9 cellular contexts compared by ENCODE assay signal in the genomic region with DNA sequence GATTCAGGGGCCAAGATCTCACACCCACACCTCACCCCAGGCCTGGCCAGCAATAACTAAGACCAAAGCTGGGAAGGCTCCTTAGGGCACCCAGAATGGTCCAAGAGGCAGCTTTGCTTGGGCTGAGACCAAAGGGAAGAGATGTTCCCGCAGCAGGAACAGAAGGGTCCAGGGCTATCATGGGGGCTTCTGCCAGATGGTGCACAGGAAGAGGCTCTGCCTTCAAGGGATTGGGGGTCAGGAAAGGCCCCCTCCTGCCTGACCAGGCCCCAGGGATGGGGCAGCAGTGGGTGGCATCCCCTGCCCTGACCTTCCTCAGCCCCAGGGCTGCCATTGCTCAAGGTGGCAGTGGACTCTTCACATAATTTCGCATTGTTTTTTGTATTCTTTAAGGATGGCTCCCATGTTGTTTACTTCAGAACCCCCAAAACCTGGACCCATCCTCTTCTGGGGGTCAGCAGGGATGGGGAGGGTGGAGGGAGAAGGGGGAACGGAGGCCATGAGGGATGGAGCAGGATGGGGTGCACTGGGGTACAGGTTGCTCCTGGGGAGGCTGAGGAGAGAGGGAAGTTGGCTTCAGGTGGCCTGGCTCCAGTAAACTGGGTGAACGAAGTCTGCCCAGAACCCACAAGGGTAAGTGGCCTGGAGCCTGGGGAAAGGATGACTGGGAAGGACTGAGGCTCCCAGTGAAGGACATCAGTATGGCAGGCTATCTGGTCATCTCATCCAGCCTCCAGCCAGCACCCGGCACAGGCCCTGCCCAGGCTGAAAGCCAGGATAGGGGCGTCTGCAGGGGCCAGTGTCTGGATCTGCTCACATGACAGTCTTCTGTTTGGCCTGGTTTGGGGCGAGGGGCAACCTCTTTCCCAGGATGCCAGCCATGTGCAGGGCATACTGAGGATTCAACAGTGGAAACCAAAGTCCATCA. TPM values are rescaled to one million over a fixed set of nuclear protein-coding genes. Genes with fewer than 3 reads are reported as not detected.
DNase-seq lines count a peak whose midpoint lies in the region; ATAC-seq, FAIRE-seq and TF ChIP-seq lines count a peak whose summit lies in the region.
"Had no signal": no experiment of that assay in that cellular context is flagged by ENCODE, and none has a peak within 500 bp of the region (broad histone marks: within the 10 kb centered on the region; RNA-seq: fewer than 3 reads in every experiment).

No MANE protein-coding gene starts in this region.

- H3K4me1 ChIP-seq in H1 (replicated peaks in 1 of 4; ENCODE audit: control insufficient read depth in 3 of 4, insufficient read depth in 4 of 4, low read length in 3 of 4) = peaks cover 3 to 48% (median 31%) of the 10 kb centered on the region in 4 experiments
- H3K4me1 ChIP-seq in gastrocnemius medialis = peaks cover 37 to 48% of the 10 kb centered on the region in 2 donors

- H3K79me1 ChIP-seq in H1 (ENCODE audit: low read depth, low read length) = peaks cover 8% of the 10 kb centered on the region; the same call in 1 of the 2 replicates

- H3K9me3 ChIP-seq in H1 (ENCODE audit: insufficient read depth in 2 of 2, low read depth in 1 of 2, low read length in 1 of 2) (no peaks in the 10 kb centered on the region), gastrocnemius medialis (no peaks in the 10 kb centered on the region)

- TF ChIP-seq EP300 in H1 (IDR thresholded peaks at IDR 0.05; ENCODE audit: borderline replicate concordance in 1 of 2, low read depth in 2 of 2, low read length in 2 of 2) = no peak

- no peak overlapping the region for H2AFZ ChIP-seq in H1 (ENCODE audit: low read length)

- peak overlapping the region; percentile 99 for H3K18ac ChIP-seq in H1 (ENCODE audit: extremely low read depth, low read length)

- peak overlapping the region; percentile 71 for H3K56ac ChIP-seq in H1 (replicated peaks; ENCODE audit: insufficient read length, low read depth, low read length)

- H3K79me2 ChIP-seq in H1 (ENCODE audit: control insufficient read depth in 1 of 2, insufficient read depth in 2 of 2, low read length in 2 of 2) = peaks cover 8 to 21% of the 10 kb centered on the region in 2 experiments; a peak in 3 of 4 replicates

- peak overlapping the region; percentile 75; the same call in 1 of the 2 replicates for H4K8ac ChIP-seq in H1 (ENCODE audit: extremely low read depth, insufficient read depth, low read length)

- CTCF ChIA-PET in H1 (lab: Charles Lee; ENCODE audit: partially characterized antibody) = interaction anchor here (0.9 to 2.3 kb wide), 6 partner anchors 8 to 359 kb away, joined by 4 to 24 read pairs (median 6); no protein-coding TSS in a partner anchor

- no peak overlapping the region for H3K23ac ChIP-seq in H1 (ENCODE audit: insufficient read length)

- TF ChIP-seq POLR2A in GM15510 (IDR thresholded peaks at IDR 0.05; ENCODE audit: borderline replicate concordance, extremely low read depth, insufficient read length) (peak; percentile 4), H1 (IDR thresholded peaks at IDR 0.05; ENCODE audit: control extremely low read depth in 1 of 2, low read depth in 2 of 2, low read length in 2 of 2) (no peak), gastrocnemius medialis (IDR thresholded peaks at IDR 0.05) (no peak)

- DNase-seq in H1 (ENCODE audit: low read depth in 1 of 2, low spot score in 2 of 2) = no peak
- DNase-seq in gastrocnemius medialis = no peak
- DNase-seq in effector CD8-positive, alpha-beta T cell (lab: John Stamatoyannopoulos, UW) = no peak
- no peak for DNase-seq in SK-N-DZ (ENCODE audit: low spot score)
- no peak for DNase-seq in glomerular visceral epithelial cell (ENCODE audit: extremely low spot score)
- no peak for DNase-seq in T1000 (lab: John Stamatoyannopoulos, UW)

- H2BK15ac ChIP-seq in H1 (ENCODE audit: low read length) = peak overlapping the region; percentile 36; the same call in 1 of the 2 replicates

- H3K27ac ChIP-seq in H1 (ENCODE audit: low read depth, low read length) (peak overlapping the region; percentile 83), gastrocnemius medialis (peak overlapping the region; percentile 47 to 99 (median 94))

- peak overlapping the region; percentile 98 for H2BK5ac ChIP-seq in H1 (ENCODE audit: low read depth, low read length)

- peak overlapping the region; percentile 81 to 99 for H3K4me2 ChIP-seq in H1 (ENCODE audit: insufficient read depth in 1 of 2, low read depth in 2 of 2, low read length in 2 of 2)

- H4K20me1 ChIP-seq in H1 (replicated peaks in 1 of 2; ENCODE audit: control insufficient read depth in 1 of 2, insufficient read depth in 2 of 2, low read length in 2 of 2) = peaks cover 7 to 9% of the 10 kb centered on the region in 2 experiments

- WGBS in H1 (ENCODE audit: extremely low coverage in 1 of 2, insufficient coverage in 1 of 2, insufficient read length in 1 of 2, insufficient replicate concordance in 2 of 2, low coverage in 1 of 2, low lambda C conversion rate in 2 of 2, missing lambda C conversion rate in 1 of 2), 2 experiments = 80% methylated on average over 7 of the region's 7 CpGs; no CpG with 5 or more reads in 1 of the 2 experiments

- H3K14ac ChIP-seq in H1 (ENCODE audit: insufficient read length) = no peak overlapping the region

- peak overlapping the region; percentile 97 for H2BK120ac ChIP-seq in H1 (replicated peaks; ENCODE audit: low read depth, low read length)

- peak overlapping the region; percentile 98; the same call in 1 of the 2 replicates for H2BK12ac ChIP-seq in H1 (ENCODE audit: low read depth, low read length)

- H2AK5ac ChIP-seq in H1 (ENCODE audit: low read depth, low read length) = peak overlapping the region; percentile 95; the same call in 1 of the 2 replicates

- no peak for ATAC-seq in gastrocnemius medialis

- POLR2A ChIA-PET in H1 (lab: Charles Lee; ENCODE audit: partially characterized antibody) = interaction anchor here (0.6 to 2.6 kb wide), 18 partner anchors 8 to 451 kb away, joined by 3 to 17 read pairs (median 4); no protein-coding TSS in a partner anchor

- peak overlapping the region; percentile 92 for H3K4ac ChIP-seq in H1 (replicated peaks; ENCODE audit: insufficient read length, low read depth, low read length)

- no peak overlapping the region; a peak in 1 of 7 replicates for H3K9ac ChIP-seq in H1 (replicated peaks in 1 of 4; ENCODE audit: extremely low read depth in 1 of 4, low read depth in 3 of 4, low read length in 3 of 4)

- H3K27me3 ChIP-seq in H1 (replicated peaks in 1 of 4; ENCODE audit: control insufficient read depth in 3 of 4, extremely low read depth in 1 of 4, insufficient read depth in 3 of 4, low read length in 3 of 4) = no peaks in the 10 kb centered on the region
- H3K27me3 ChIP-seq in gastrocnemius medialis = no peaks in the 10 kb centered on the region

- intact Hi-C loops in gastrocnemius medialis (cut with DNase I; ENCODE audit: low total_unique reads) = no loop called here

- peak overlapping the region; percentile 96 for H4K5ac ChIP-seq in H1 (ENCODE audit: insufficient read length, low read depth, low read length)

- H2BK20ac ChIP-seq in H1 (ENCODE audit: low read length) = peak overlapping the region; percentile 89

- in situ Hi-C loops in gastrocnemius medialis (cut with MboI; ENCODE audit: low sequenced_read_pairs in 4 of 4) = loop anchor here in 1 of 4 donors (10.0 kb wide), 1 partner anchor 104 kb away; no protein-coding TSS in a partner anchor

- H3K36me3 ChIP-seq in H1 (ENCODE audit: control insufficient read depth in 2 of 4, insufficient read depth in 4 of 4, low read length in 3 of 4) (peaks cover 0 to 10% (median 3%) of the 10 kb centered on the region in 4 experiments; a peak in 5 of 8 replicates), gastrocnemius medialis (peaks cover 0 to 9% of the 10 kb centered on the region in 2 donors)

- peaks cover 14% of the 10 kb centered on the region for H3K23me2 ChIP-seq in H1 (ENCODE audit: low read depth, low read length)

- H3K4me3 ChIP-seq in H1 (ENCODE audit: extremely low read depth in 1 of 4, insufficient read depth in 2 of 4, low read depth in 3 of 4, low read length in 4 of 4) = peak overlapping the region in 1 of 4 experiments; percentile 91; a peak in 3 of 8 replicates
- H3K4me3 ChIP-seq in gastrocnemius medialis = no peak overlapping the region
- H3K4me3 ChIP-seq: smooth muscle cell had no signal

- no peak for TF ChIP-seq RAD21 in H1 (IDR thresholded peaks at IDR 0.05 in 1 of 2, conservative IDR thresholded peaks at IDR 0.05 in 1 of 2; ENCODE audit: low read depth in 2 of 2, low read length in 2 of 2)

- peak overlapping the region; percentile 98 for H4K91ac ChIP-seq in H1 (replicated peaks; ENCODE audit: insufficient read length, low read length)

- no peak for FAIRE-seq in H1 (lab: Jason Lieb, UNC)

- TF ChIP-seq CTCF in H1 (IDR thresholded peaks at IDR 0.05; ENCODE audit: control extremely low read depth in 1 of 3, insufficient read depth in 1 of 3, low read depth in 1 of 3, low read length in 3 of 3) (no peak), gastrocnemius medialis (IDR thresholded peaks at IDR 0.05 in 4 of 5, conservative IDR thresholded peaks at IDR 0.05 in 1 of 5) (no peak)

RNA-seq across cellular contexts. Expression of gene NADK, which starts 2.6 kb away (rescaled TPM):
- 108 TPM for polyA plus RNA-seq in PFSK-1 (2012; ENCODE audit: insufficient read length, low read depth)
- total RNA-seq in H1 (2021; fragmentation: NEBNext Ultra II Directional; extraction: Animal tissue kit (Norgen Biotek cat#: 25700)) = 80.1 and 89.7 TPM in 2 replicates
- polyA plus RNA-seq in H1 (2011; rRNA removed) = 78.0 and 105 TPM in 2 replicates
- polyA plus RNA-seq in H1 (2011; cell fraction: cytosol; rRNA removed) = 93.5 TPM
- 230 TPM for polyA plus RNA-seq in H1 (2011; cell fraction: nucleus; rRNA removed)
- 68.6 to 97.3 TPM (median 83.2 TPM) in 4 replicates for polyA plus RNA-seq in H1 (2012, experiment 1 of 2)
- 59.0 TPM for polyA plus RNA-seq in H1 (2012, experiment 2 of 2)
- polyA plus RNA-seq in H1 (2013, experiment 1 of 2) = 44.9 TPM
- 41.0 TPM for polyA plus RNA-seq in H1 (2013, experiment 2 of 2)
- polyA minus RNA-seq in H1 (2011; rRNA and poly(A)+ RNA removed) = 37.6 and 56.0 TPM in 2 replicates
- polyA minus RNA-seq in H1 (2011; cell fraction: cytosol; rRNA and poly(A)+ RNA removed) = 57.0 TPM
- polyA minus RNA-seq in H1 (2011; cell fraction: nucleus; rRNA and poly(A)+ RNA removed) = 65.2 TPM
- 10 to 100 TPM; 20.1 to 33.1 (median 32.5) TPM for total RNA-seq in gastrocnemius medialis
- polyA plus RNA-seq in SK-N-DZ (2014; cell fraction: cytosol; rRNA removed) = 58.1 and 62.6 TPM in 2 replicates
- 154 and 166 TPM in 2 replicates for polyA plus RNA-seq in SK-N-DZ (2014; cell fraction: nucleus; rRNA removed)

RNA-seq across cellular contexts. Expression of gene CDK11A, which starts 56.7 kb away (rescaled TPM):
- polyA plus RNA-seq in PFSK-1 (2012; ENCODE audit: insufficient read length, low read depth) = 66.4 TPM
- 45.6 and 45.7 TPM in 2 replicates for total RNA-seq in H1 (2021; fragmentation: NEBNext Ultra II Directional; extraction: Animal tissue kit (Norgen Biotek cat#: 25700))
- 15.0 and 38.8 TPM in 2 replicates for polyA plus RNA-seq in H1 (2011; rRNA removed)
- polyA plus RNA-seq in H1 (2011; cell fraction: cytosol; rRNA removed) = 15.5 TPM
- polyA plus RNA-seq in H1 (2011; cell fraction: nucleus; rRNA removed) = 150 TPM
- polyA plus RNA-seq in H1 (2012, experiment 1 of 2) = 40.9 to 51.5 TPM (median 46.7 TPM) in 4 replicates
- 15.0 TPM for polyA plus RNA-seq in H1 (2012, experiment 2 of 2)
- 33.1 TPM for polyA plus RNA-seq in H1 (2013, experiment 1 of 2)
- 28.8 TPM for polyA plus RNA-seq in H1 (2013, experiment 2 of 2)
- polyA minus RNA-seq in H1 (2011; rRNA and poly(A)+ RNA removed) = 5.0 and 9.8 TPM in 2 replicates
- polyA minus RNA-seq in H1 (2011; cell fraction: cytosol; rRNA and poly(A)+ RNA removed) = 72.5 TPM
- polyA minus RNA-seq in H1 (2011; cell fraction: nucleus; rRNA and poly(A)+ RNA removed) = 26.2 TPM
- total RNA-seq in gastrocnemius medialis = 10 to 100 TPM in 3 of 4 donors, 1 to 10 TPM in 1; 9.0 to 14.6 (median 11.6) TPM
- polyA plus RNA-seq in SK-N-DZ (2014; cell fraction: cytosol; rRNA removed) = 6.4 and 7.5 TPM in 2 replicates
- 86.9 and 154 TPM in 2 replicates for polyA plus RNA-seq in SK-N-DZ (2014; cell fraction: nucleus; rRNA removed)
